Comparison of ENCODE assay signal across 29 cellular contexts in the genomic region with DNA sequence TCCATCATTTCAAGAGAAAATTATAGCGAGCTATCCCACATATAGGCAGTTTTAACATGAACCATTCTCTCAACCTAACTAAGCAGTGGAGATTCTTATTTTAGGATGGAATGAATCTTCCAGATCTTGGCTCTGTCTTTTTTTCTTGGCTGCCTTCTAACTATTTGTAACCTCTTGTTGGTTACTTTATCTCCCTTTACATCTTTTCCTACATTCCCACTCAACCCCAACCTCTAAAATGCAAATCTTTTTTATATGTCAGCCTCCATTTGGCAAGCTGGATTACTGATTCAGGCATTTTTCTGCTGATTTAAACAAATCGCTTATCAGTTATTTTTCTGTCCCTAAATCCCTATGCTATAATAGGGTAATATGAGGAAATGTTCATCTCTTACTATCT. TPM values are rescaled to one million over a fixed set of nuclear protein-coding genes. Genes with fewer than 3 reads are reported as not detected.
"Had no signal": no experiment of that assay in that cellular context is flagged by ENCODE, and none has a peak within 500 bp of the region (broad histone marks: within the 10 kb centered on the region; RNA-seq: fewer than 3 reads in every experiment).

No MANE protein-coding gene starts in this region.

- H3K9me3 ChIP-seq: lower lobe of right lung, pancreas, prostate gland, tibial nerve, uterus had no signal

- H3K36me3 ChIP-seq: left lung, lower lobe of right lung, pancreas, prostate gland, tibial nerve, uterus had no signal

- H3K4me1 ChIP-seq: left lung, lower lobe of right lung, pancreas, prostate gland, tibial nerve, uterus had no signal

- H3K27me3 ChIP-seq: left lung, pancreas, tibial nerve, uterus had no signal

- H3K4me3 ChIP-seq: left lung, lower lobe of right lung, pancreas, prostate gland, smooth muscle cell, tibial nerve, uterus had no signal

- H3K4me2 ChIP-seq: smooth muscle cell had no signal

- H3K27ac ChIP-seq: left lung, lower lobe of right lung, pancreas, prostate gland, tibial nerve, uterus had no signal

- DNase-seq: hippocampal formation; kidney; left colon; left lung; lower lobe of right lung; mammary epithelial cell; mesenchymal stem cell; naive thymus-derived CD8-positive, alpha-beta T cell; nucleus accumbens; pancreas; posterior cingulate gyrus; retina; right cardiac atrium; stimulated activated CD4-positive, alpha-beta T cell treated with anti-CD3 and anti-CD28 coated beads, Interleukin-1b, Interleukin-23, amount 100 ng/mL, for 48 hours; stimulated activated CD4-positive, alpha-beta T cell treated with anti-CD3 and anti-CD28 coated beads, Interleukin-2, amount 100 ng/mL, for 48 hours; stimulated activated CD4-positive, alpha-beta T cell treated with anti-CD3 and anti-CD28 coated beads, Interleukin-4, amount 100 ng/mL, for 4 hours; stimulated activated CD8-positive, alpha-beta memory T cell treated with anti-CD3 and anti-CD28 coated beads, Interleukin-4, amount 100 ng/mL, for 48 hours; stimulated activated naive CD4-positive, alpha-beta T cell treated with Interleukin-2 at 50 U/mL for 16 hours; stimulated activated naive CD8-positive, alpha-beta T cell treated with anti-CD3 and anti-CD28 coated beads, Interleukin-15, amount 100 ng/mL, for 72 hours; substantia nigra; uterus had no signal

RNA-seq across cellular contexts. Expression of a gene that starts 46.9 kb away (rescaled TPM):
- total RNA-seq: kidney; left colon; left lung; liver; lower lobe of right lung; mammary epithelial cell; naive thymus-derived CD8-positive, alpha-beta T cell; neural crest cell; osteoblast; pancreas; right cardiac atrium; sciatic nerve; skeletal muscle tissue; smooth muscle cell; tibial nerve had no signal
- polyA plus RNA-seq: liver; mammary epithelial cell; naive thymus-derived CD8-positive, alpha-beta T cell; pancreas; right cardiac atrium; smooth muscle cell had no signal
